22 cellular contexts compared by ENCODE assay signal in the genomic region with DNA sequence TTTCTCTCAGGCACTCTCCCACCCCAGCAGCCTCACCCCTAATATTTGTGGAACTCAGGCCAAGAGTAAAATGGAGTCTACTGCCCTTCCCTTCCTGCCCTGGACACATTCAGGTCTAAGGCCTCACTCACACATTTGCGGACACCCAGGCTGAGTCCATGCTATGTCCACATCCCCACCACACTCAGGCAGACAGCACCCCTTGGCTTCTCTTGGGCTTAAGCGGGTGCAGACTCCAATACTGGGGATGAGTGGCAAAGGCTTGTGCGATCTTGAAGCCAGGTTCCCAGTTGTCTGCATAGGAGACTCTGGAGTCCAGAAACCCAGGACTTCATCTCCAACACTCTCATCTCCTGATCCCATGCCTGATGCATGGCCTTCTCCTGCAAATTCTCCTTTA. TPM values are rescaled to one million over a fixed set of nuclear protein-coding genes. Genes with fewer than 3 reads are reported as not detected.
A peak's percentile ranks its signal among the peaks of the same experiment; 100 is the strongest.
DNase-seq lines count a peak whose midpoint lies in the region; ATAC-seq, FAIRE-seq and TF ChIP-seq lines count a peak whose summit lies in the region.
"Had no signal": no experiment of that assay in that cellular context is flagged by ENCODE, and none has a peak within 500 bp of the region (broad histone marks: within the 10 kb centered on the region; RNA-seq: fewer than 3 reads in every experiment).

No MANE protein-coding gene starts in this region.

- DNase-seq in right lobe of liver: peak in 2 of 3 donors; percentile 16 to 21
- DNase-seq in HepG2 (ENCODE audit: low spot score): no peak
- DNase-seq in left lobe of liver (ENCODE audit: low spot score): peak; percentile 10
- DNase-seq in spleen: peak; percentile 45
- no peak for DNase-seq in left cardiac atrium
- DNase-seq: 8988T; ACHN; CD4-positive, alpha-beta memory T cell; COR-L47; DMS153; DMS79 treated with DMSO at 0.1 percent for 48 hours; EL; GM23248; H9 had no signal

- H3K4me2 ChIP-seq in HepG2 (ENCODE audit: low read depth, low read length): no peak overlapping the region

- H3K9ac ChIP-seq in HepG2 (ENCODE audit: insufficient read depth, low read depth, low read length): no peak overlapping the region
- H3K9ac ChIP-seq: GM23248 had no signal

- 100% methylated on average over 1 of the region's 3 CpGs for WGBS in right lobe of liver (ENCODE audit: insufficient coverage, low coverage, low lambda C conversion rate, missing lambda C conversion rate)
- 80% methylated on average over 2 of the region's 3 CpGs for WGBS in HepG2 (ENCODE audit: low lambda C conversion rate)
- WGBS in spleen, 5 donors: 92 to 98% (median 98%) methylated on average over 3 of the region's 3 CpGs

- no peak for TF ChIP-seq EP300 in HepG2 (IDR thresholded peaks at IDR 0.05; ENCODE audit: low read depth in 2 of 2, low read length in 2 of 2)
- no peak for TF ChIP-seq EP300 in HepG2 (CRISPR knock-in tag; IDR thresholded peaks at IDR 0.05; ENCODE audit: borderline replicate concordance)

- H3K36me3 ChIP-seq in right lobe of liver (no peaks in the 10 kb centered on the region), HepG2 (replicated peaks in 1 of 2; ENCODE audit: control insufficient read depth in 1 of 2, insufficient read depth in 2 of 2, low read length in 2 of 2) (no peaks in the 10 kb centered on the region), spleen (no peaks in the 10 kb centered on the region)

- TF ChIP-seq RAD21 in HepG2 (CRISPR knock-in tag; IDR thresholded peaks at IDR 0.05): no peak

- no peak for TF ChIP-seq CTCF in right lobe of liver (IDR thresholded peaks at IDR 0.05)
- no peak for TF ChIP-seq CTCF in HepG2 (CRISPR knock-in tag; IDR thresholded peaks at IDR 0.05)
- TF ChIP-seq CTCF in spleen (IDR thresholded peaks at IDR 0.05 in 8 of 11, conservative IDR thresholded peaks at IDR 0.05 in 3 of 11): no peak

- CTCF ChIA-PET in HepG2 (lab: Yijun Ruan, JAX; ENCODE audit: low intra/inter-chr PET ratio, low total read pairs): no interaction called here

- H3K79me2 ChIP-seq in HepG2 (ENCODE audit: insufficient read depth, low read length): no peaks in the 10 kb centered on the region

- in situ Hi-C loops in HepG2 (cut with HindIII; ENCODE audit: extremely low pct_ligation_motif_present, low pct_unique_long_range_greater_than_20kb): no loop called here

- peaks cover 0 to 25% (median 11%) of the 10 kb centered on the region in 4 donors for H3K4me1 ChIP-seq in right lobe of liver
- H3K4me1 ChIP-seq in HepG2 (ENCODE audit: insufficient read depth, low read length): peaks cover 28% of the 10 kb centered on the region
- H3K4me1 ChIP-seq in spleen: no peaks in the 10 kb centered on the region

- POLR2A ChIA-PET in HepG2 (lab: Yijun Ruan, JAX): no interaction called here

- H3K4me3 ChIP-seq in right lobe of liver (no peak overlapping the region), HepG2 (replicated peaks in 1 of 3; ENCODE audit: insufficient read depth in 1 of 3, low read depth in 2 of 3, low read length in 3 of 3) (no peak overlapping the region), spleen (no peak overlapping the region)
- H3K4me3 ChIP-seq: GM23248, K562 had no signal

- no peak for ATAC-seq in right lobe of liver
- no peak for ATAC-seq in HepG2
- no peak for ATAC-seq in left lobe of liver
- no peak for ATAC-seq in left cardiac atrium
- ATAC-seq in GM18907 (IDR thresholded peaks at IDR 0.05; ENCODE audit: unreplicated experiment): no peak
- ATAC-seq in GM18498 (IDR thresholded peaks at IDR 0.05; ENCODE audit: unreplicated experiment): no peak
- ATAC-seq: K562 had no signal

- TF ChIP-seq POLR2A in right lobe of liver (IDR thresholded peaks at IDR 0.05) (no peak), HepG2 (IDR thresholded peaks at IDR 0.05; ENCODE audit: insufficient read depth in 1 of 2, low read depth in 2 of 2, low read length in 2 of 2) (no peak), spleen (IDR thresholded peaks at IDR 0.05) (no peak)

- H3K9me3 ChIP-seq in right lobe of liver (no peaks in the 10 kb centered on the region), HepG2 (ENCODE audit: low read length) (no peaks in the 10 kb centered on the region), spleen (no peaks in the 10 kb centered on the region)

- no peak overlapping the region for H2AFZ ChIP-seq in HepG2 (ENCODE audit: low read length)
- H2AFZ ChIP-seq: GM23248 had no signal

- H3K27me3 ChIP-seq in right lobe of liver (no peaks in the 10 kb centered on the region), HepG2 (ENCODE audit: control insufficient read depth in 1 of 2, insufficient read depth in 2 of 2, low read length in 2 of 2) (peaks cover 5 to 68% of the 10 kb centered on the region in 2 experiments), spleen (replicated peaks in 1 of 7) (peaks cover 0 to 23% (median 5%) of the 10 kb centered on the region in 7 donors)

- H3K27ac ChIP-seq in right lobe of liver: no peak overlapping the region
- no peak overlapping the region for H3K27ac ChIP-seq in HepG2 (ENCODE audit: extremely low read length, insufficient read depth, low read length)
- H3K27ac ChIP-seq in spleen: no peak overlapping the region
- H3K27ac ChIP-seq: C4-2B, GM23248 had no signal

- BruUV-seq in HepG2 (replicated peaks; lab: Mats Ljungman, UMichigan): no TSS peak

- FAIRE-seq in HepG2 (lab: Jason Lieb, UNC): no peak
- FAIRE-seq: D721Med, G401.6, GM12891, HTR-8/SVneo, K562 had no signal

- intact Hi-C loops in right lobe of liver (cut with DNase I) (loop anchor here in 1 of 2 donors (10.0 kb wide), 1 partner anchor 112 kb away; no protein-coding TSS in a partner anchor), HepG2 (cut with micrococcal nuclease; ENCODE audit: unreplicated experiment) (no loop called here), spleen (cut with DNase I; ENCODE audit: low total_unique reads) (no loop called here), left cardiac atrium (cut with DNase I) (loop anchor here in 1 of 2 donors (5.0 kb wide), 1 partner anchor 120 kb away; no protein-coding TSS in a partner anchor)

- no peaks in the 10 kb centered on the region for H4K20me1 ChIP-seq in HepG2 (ENCODE audit: insufficient read depth, low read length)

RNA-seq across cellular contexts. Expression of gene CFAP100, which starts 17.5 kb away (rescaled TPM):
- total RNA-seq in right lobe of liver (not detected), HepG2 (2016; rRNA removed; fragmentation: Illumina TruSeq; extraction: Trizol) (0.36 TPM in 1 of 2 replicates, not detected in the other), left lobe of liver (not detected), spleen (not detected), left cardiac atrium (not detected)
- not detected in 2 replicates for total RNA-seq in HepG2 (2016; cell fraction: cytosol; rRNA removed; fragmentation: Illumina TruSeq; extraction: Trizol; ENCODE audit: low read depth)
- total RNA-seq in HepG2 (2016; cell fraction: insoluble cytoplasmic fraction; rRNA removed; fragmentation: Illumina TruSeq; extraction: Trizol): 0.43 TPM in 1 of 2 replicates, not detected in the other
- total RNA-seq in HepG2 (2016; cell fraction: membrane; rRNA removed; fragmentation: Illumina TruSeq; extraction: Trizol): not detected in 2 replicates
- not detected in 2 replicates for total RNA-seq in HepG2 (2016; cell fraction: nucleus; rRNA removed; fragmentation: Illumina TruSeq; extraction: Trizol)
- polyA plus RNA-seq in HepG2 (2011; rRNA removed) (0.32 and 0.63 TPM in 2 replicates), spleen (not detected)
- 0.58 and 0.59 TPM in 2 replicates for polyA plus RNA-seq in HepG2 (2011; cell fraction: cytosol; rRNA removed)
- polyA plus RNA-seq in HepG2 (2011; cell fraction: nucleus; rRNA removed): 0.42 and 0.63 TPM in 2 replicates
- polyA plus RNA-seq in HepG2 (2012): 0.09 and 1.1 TPM in 2 replicates
- not detected in 2 replicates for polyA plus RNA-seq in HepG2 (2016; cell fraction: cytosol; fragmentation: Illumina TruSeq; extraction: Trizol; ENCODE audit: low read depth)
- polyA plus RNA-seq in HepG2 (2016; cell fraction: insoluble cytoplasmic fraction; fragmentation: Illumina TruSeq; extraction: Trizol; ENCODE audit: low read depth): 0.30 TPM in 1 of 2 replicates, not detected in the other
- polyA plus RNA-seq in HepG2 (2016; cell fraction: membrane; fragmentation: Illumina TruSeq; extraction: Trizol; ENCODE audit: low read depth): not detected in 2 replicates
- not detected in 2 replicates for polyA plus RNA-seq in HepG2 (2016; cell fraction: nucleus; fragmentation: Illumina TruSeq; extraction: Trizol; ENCODE audit: insufficient read depth, low read depth)
- 0.12 TPM in 1 of 2 replicates, not detected in the other for polyA minus RNA-seq in HepG2 (2011; rRNA and poly(A)+ RNA removed; ENCODE audit: low replicate concordance)
- polyA minus RNA-seq in HepG2 (2011; cell fraction: cytosol; rRNA and poly(A)+ RNA removed): 1.1 TPM in 1 of 2 replicates, not detected in the other
- not detected in 2 replicates for polyA minus RNA-seq in HepG2 (2011; cell fraction: nucleus; rRNA and poly(A)+ RNA removed)
- total RNA-seq: CD4-positive, alpha-beta memory T cell; GM23248; K562 had no signal
- polyA plus RNA-seq: CD4-positive, alpha-beta memory T cell; GM23248; K562 had no signal

RNA-seq across cellular contexts. Expression of gene KLF15, which starts 20.0 kb away (rescaled TPM):
- total RNA-seq in right lobe of liver (100 to 1,000 TPM in 2 of 6 experiments, 10 to 100 TPM in 4; 14.4 to 112 (median 89.3) TPM), HepG2 (2016; rRNA removed; fragmentation: Illumina TruSeq; extraction: Trizol) (5.4 and 7.8 TPM in 2 replicates), left lobe of liver (105 TPM), spleen (1 to 10 TPM in 6 of 7 donors, under 1 TPM in 1; 0.57 to 9.5 (median 4.8) TPM), left cardiac atrium (10 to 100 TPM; 23.8 to 32.4 TPM)
- 1.1 and 1.4 TPM in 2 replicates for total RNA-seq in HepG2 (2016; cell fraction: cytosol; rRNA removed; fragmentation: Illumina TruSeq; extraction: Trizol; ENCODE audit: low read depth)
- total RNA-seq in HepG2 (2016; cell fraction: insoluble cytoplasmic fraction; rRNA removed; fragmentation: Illumina TruSeq; extraction: Trizol): 5.0 and 8.2 TPM in 2 replicates
- 3.1 and 3.8 TPM in 2 replicates for total RNA-seq in HepG2 (2016; cell fraction: membrane; rRNA removed; fragmentation: Illumina TruSeq; extraction: Trizol)
- total RNA-seq in HepG2 (2016; cell fraction: nucleus; rRNA removed; fragmentation: Illumina TruSeq; extraction: Trizol): 6.2 and 8.6 TPM in 2 replicates
- polyA plus RNA-seq in HepG2 (2011; rRNA removed) (5.3 and 7.1 TPM in 2 replicates), spleen (1 to 10 TPM in 2 of 3 donors, under 1 TPM in 1; 0.63 to 3.1 (median 2.4) TPM)
- 3.5 and 8.6 TPM in 2 replicates for polyA plus RNA-seq in HepG2 (2011; cell fraction: cytosol; rRNA removed)
- polyA plus RNA-seq in HepG2 (2011; cell fraction: nucleus; rRNA removed): 10.1 and 15.9 TPM in 2 replicates
- 3.1 and 3.5 TPM in 2 replicates for polyA plus RNA-seq in HepG2 (2012)
- polyA plus RNA-seq in HepG2 (2016; cell fraction: cytosol; fragmentation: Illumina TruSeq; extraction: Trizol; ENCODE audit: low read depth): 0.46 and 0.59 TPM in 2 replicates
- polyA plus RNA-seq in HepG2 (2016; cell fraction: insoluble cytoplasmic fraction; fragmentation: Illumina TruSeq; extraction: Trizol; ENCODE audit: low read depth): 5.6 and 7.2 TPM in 2 replicates
- polyA plus RNA-seq in HepG2 (2016; cell fraction: membrane; fragmentation: Illumina TruSeq; extraction: Trizol; ENCODE audit: low read depth): 1.9 and 2.3 TPM in 2 replicates
- polyA plus RNA-seq in HepG2 (2016; cell fraction: nucleus; fragmentation: Illumina TruSeq; extraction: Trizol; ENCODE audit: insufficient read depth, low read depth): 11.1 and 14.2 TPM in 2 replicates
- 0.09 and 16.6 TPM in 2 replicates for polyA minus RNA-seq in HepG2 (2011; rRNA and poly(A)+ RNA removed; ENCODE audit: low replicate concordance)
- polyA minus RNA-seq in HepG2 (2011; cell fraction: cytosol; rRNA and poly(A)+ RNA removed): 3.5 and 3.9 TPM in 2 replicates
- 9.2 and 10.2 TPM in 2 replicates for polyA minus RNA-seq in HepG2 (2011; cell fraction: nucleus; rRNA and poly(A)+ RNA removed)
- polyA plus RNA-seq: CD4-positive, alpha-beta memory T cell had no signal

Comparison
In these comparisons a context has a peak if more than half of its experiments do, and no peak if none do; other contexts are left out.
1. DNase-seq: peak in right lobe of liver (2 of 3), left lobe of liver (single experiment) and spleen (single experiment); none in HepG2 (single experiment) and left cardiac atrium (single experiment).